ENCODE assay signal across 19 cellular contexts in the genomic region with DNA sequence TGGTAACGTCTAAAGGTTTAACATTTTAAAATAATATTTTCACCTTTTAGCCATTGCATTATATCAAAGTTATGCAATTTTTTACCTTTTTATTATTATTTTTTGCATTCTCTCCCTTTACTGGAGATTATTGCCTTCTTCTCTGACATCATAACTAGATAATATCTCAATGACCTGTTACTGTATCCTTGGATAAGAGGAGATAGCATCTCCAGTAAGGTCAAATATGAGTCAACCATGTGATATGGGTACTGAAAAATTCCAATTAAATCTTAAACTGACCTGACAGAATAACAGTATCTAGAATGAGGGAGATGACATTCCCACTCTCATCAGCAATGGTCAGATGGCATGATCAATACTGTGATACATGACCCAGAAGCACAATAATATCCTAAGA.
DNase-seq lines count a peak whose midpoint lies in the region; ATAC-seq, FAIRE-seq and TF ChIP-seq lines count a peak whose summit lies in the region.
"Had no signal": no experiment of that assay in that cellular context is flagged by ENCODE, and none has a peak within 500 bp of the region (broad histone marks: within the 10 kb centered on the region; RNA-seq: fewer than 3 reads in every experiment).

No MANE protein-coding gene starts in this region.

- no peak overlapping the region for H3K4me3 Mint-ChIP-seq in activated naive CD4-positive, alpha-beta T cell treated with anti-CD3 and anti-CD28 coated beads, Interleukin-2, amount 10 ng/mL, durations not matched to agents 7 days and 5 days
- H3K4me3 Mint-ChIP-seq: B cell; CD4-positive, CD25-positive, alpha-beta regulatory T cell; CD8-positive, alpha-beta T cell; GM23338; HFFc6 had no signal

- DNase-seq in EL: peak; percentile 2
- no peak for DNase-seq in H54 (ENCODE audit: insufficient read length, low spot score)
- no peak for DNase-seq in SK-N-SH
- DNase-seq in activated naive CD4-positive, alpha-beta T cell treated with anti-CD3 and anti-CD28 coated beads, Interleukin-2, amount 10 ng/mL, durations not matched to agents 7 days and 5 days: no peak
- DNase-seq in stimulated activated CD4-positive, alpha-beta T cell treated with anti-CD3 and anti-CD28 coated beads, Interleukin-1b, Interleukin-23, amount 100 ng/mL, for 48 hours: no peak
- DNase-seq: Caco-2; CD4-positive, CD25-positive, alpha-beta regulatory T cell; CD8-positive, alpha-beta T cell; DMS153; DND-41; HFFc6 had no signal

- no peaks in the 10 kb centered on the region for H3K36me3 Mint-ChIP-seq in activated naive CD4-positive, alpha-beta T cell treated with anti-CD3 and anti-CD28 coated beads, Interleukin-2, amount 10 ng/mL, durations not matched to agents 7 days and 5 days

- H3K4me1 ChIP-seq in SK-N-SH (ENCODE audit: control insufficient read depth in 1 of 2, insufficient read depth in 2 of 2, low read depth in 1 of 2, low read length in 1 of 2): no peaks in the 10 kb centered on the region; a peak in 1 of 4 replicates
- H3K4me1 ChIP-seq: BLaER1, Caco-2 had no signal

- peaks cover 3% of the 10 kb centered on the region for H3K4me1 Mint-ChIP-seq in activated naive CD4-positive, alpha-beta T cell treated with anti-CD3 and anti-CD28 coated beads, Interleukin-2, amount 10 ng/mL, durations not matched to agents 7 days and 5 days
- H3K4me1 Mint-ChIP-seq: B cell had no signal

- TF ChIP-seq RAD21 in SK-N-SH (IDR thresholded peaks at IDR 0.05; ENCODE audit: low read length): no peak

- H3K9me2 ChIP-seq in SK-N-SH: no peaks in the 10 kb centered on the region

- peaks cover 4% of the 10 kb centered on the region; the same call in 1 of the 2 replicates for H3K9me3 ChIP-seq in SK-N-SH
- H3K9me3 ChIP-seq: Caco-2, HAP-1 had no signal

- ATAC-seq in GM19467 (IDR thresholded peaks at IDR 0.05; ENCODE audit: unreplicated experiment) (no peak), HG03095 (IDR thresholded peaks at IDR 0.05; ENCODE audit: unreplicated experiment) (no peak)
- ATAC-seq: CD8-positive, alpha-beta T cell; GM23338 had no signal

- no peaks in the 10 kb centered on the region for H4K20me1 ChIP-seq in SK-N-SH (ENCODE audit: insufficient read depth)
- H4K20me1 ChIP-seq: BLaER1 had no signal

- no peak for TF ChIP-seq POLR2A in H54 (IDR thresholded peaks at IDR 0.05; ENCODE audit: low read depth, low read length)

- no peak for TF ChIP-seq CTCF in SK-N-SH (IDR thresholded peaks at IDR 0.05)

- POLR2A ChIA-PET in SK-N-SH (lab: Yijun Ruan, JAX): no interaction called here

- H2AFZ ChIP-seq in SK-N-SH (ENCODE audit: low read depth): no peak overlapping the region
- H2AFZ ChIP-seq: GM23338 had no signal

- peak; percentile 36 for FAIRE-seq in H54 (lab: Jason Lieb, UNC)
- FAIRE-seq: GM19239 had no signal

- no peaks in the 10 kb centered on the region for H3K27me3 Mint-ChIP-seq in activated naive CD4-positive, alpha-beta T cell treated with anti-CD3 and anti-CD28 coated beads, Interleukin-2, amount 10 ng/mL, durations not matched to agents 7 days and 5 days
- H3K27me3 Mint-ChIP-seq: B cell; CD4-positive, CD25-positive, alpha-beta regulatory T cell had no signal

- CTCF ChIA-PET in SK-N-SH (lab: Yijun Ruan, JAX): interaction anchor here (1.4 kb wide), 1 partner anchor 18 kb away, joined by 4 read pairs; no protein-coding TSS in a partner anchor
- CTCF ChIA-PET in activated naive CD4-positive, alpha-beta T cell treated with anti-CD3 and anti-CD28 coated beads, Interleukin-2, amount 10 ng/mL, durations not matched to agents 7 days and 5 days (lab: Charles Lee): no interaction called here

- no peaks in the 10 kb centered on the region for H3K27me3 ChIP-seq in SK-N-SH (ENCODE audit: insufficient read depth)
- H3K27me3 ChIP-seq: BLaER1 had no signal

- WGBS in SK-N-SH (ENCODE audit: low lambda C conversion rate): 93% methylated on average over 1 of the region's 1 CpG

- no peak overlapping the region for H3K4me3 ChIP-seq in SK-N-SH (ENCODE audit: low read depth in 2 of 2, low read length in 1 of 2)
- H3K4me3 ChIP-seq: BLaER1, GM23338, HAP-1 had no signal

- no peak overlapping the region for H3K9ac ChIP-seq in SK-N-SH
- H3K9ac ChIP-seq: BLaER1 had no signal

- no peaks in the 10 kb centered on the region for H3K36me3 ChIP-seq in SK-N-SH (replicated peaks in 1 of 2; ENCODE audit: control insufficient read depth in 1 of 2, insufficient read depth in 2 of 2, low read length in 1 of 2)
- H3K36me3 ChIP-seq: BLaER1, HAP-1 had no signal

- peaks cover 3% of the 10 kb centered on the region for H3K9me3 Mint-ChIP-seq in activated naive CD4-positive, alpha-beta T cell treated with anti-CD3 and anti-CD28 coated beads, Interleukin-2, amount 10 ng/mL, durations not matched to agents 7 days and 5 days
- H3K9me3 Mint-ChIP-seq: CD4-positive, CD25-positive, alpha-beta regulatory T cell had no signal

- H3K27ac Mint-ChIP-seq in activated naive CD4-positive, alpha-beta T cell treated with anti-CD3 and anti-CD28 coated beads, Interleukin-2, amount 10 ng/mL, durations not matched to agents 7 days and 5 days: no peak overlapping the region
- H3K27ac Mint-ChIP-seq: B cell; CD8-positive, alpha-beta T cell; GM23338; HFFc6 had no signal

- no peak overlapping the region for H3K4me2 ChIP-seq in SK-N-SH
- H3K4me2 ChIP-seq: BLaER1, GM23338 had no signal

- H3K79me2 ChIP-seq in SK-N-SH (ENCODE audit: insufficient read depth): no peaks in the 10 kb centered on the region

- H3F3A ChIP-seq in SK-N-SH (replicated peaks; ENCODE audit: insufficient read depth): no peaks in the 10 kb centered on the region

- no peak overlapping the region for H3K27ac ChIP-seq in SK-N-SH (ENCODE audit: low read depth in 2 of 2, low read length in 1 of 2)
- H3K27ac ChIP-seq: BLaER1, C4-2B had no signal

- TF ChIP-seq EP300 in SK-N-SH (IDR thresholded peaks at IDR 0.05; ENCODE audit: borderline replicate concordance in 1 of 2, low read depth in 1 of 2, low read length in 1 of 2): no peak

TF ChIP-seq in SK-N-SH, 30 proteins besides CTCF, POLR2A, EP300 and RAD21 (continues in another document):
- TF ChIP-seq SMC3 (IDR thresholded peaks at IDR 0.05; ENCODE audit: low read depth, low read length): no peak
- TF ChIP-seq JUND (IDR thresholded peaks at IDR 0.05): peak; percentile 41; the same call in 1 of the 2 replicates
- TF ChIP-seq NFIC (IDR thresholded peaks at IDR 0.05; ENCODE audit: borderline replicate concordance): no peak
- TF ChIP-seq, protein P1, sequence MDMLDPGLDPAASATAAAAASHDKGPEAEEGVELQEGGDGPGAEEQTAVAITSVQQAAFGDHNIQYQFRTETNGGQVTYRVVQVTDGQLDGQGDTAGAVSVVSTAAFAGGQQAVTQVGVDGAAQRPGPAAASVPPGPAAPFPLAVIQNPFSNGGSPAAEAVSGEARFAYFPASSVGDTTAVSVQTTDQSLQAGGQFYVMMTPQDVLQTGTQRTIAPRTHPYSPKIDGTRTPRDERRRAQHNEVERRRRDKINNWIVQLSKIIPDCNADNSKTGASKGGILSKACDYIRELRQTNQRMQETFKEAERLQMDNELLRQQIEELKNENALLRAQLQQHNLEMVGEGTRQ (IDR thresholded peaks at IDR 0.05; ENCODE audit: borderline replicate concordance, low read depth, low read length): no peak
- TF ChIP-seq, protein P2, sequence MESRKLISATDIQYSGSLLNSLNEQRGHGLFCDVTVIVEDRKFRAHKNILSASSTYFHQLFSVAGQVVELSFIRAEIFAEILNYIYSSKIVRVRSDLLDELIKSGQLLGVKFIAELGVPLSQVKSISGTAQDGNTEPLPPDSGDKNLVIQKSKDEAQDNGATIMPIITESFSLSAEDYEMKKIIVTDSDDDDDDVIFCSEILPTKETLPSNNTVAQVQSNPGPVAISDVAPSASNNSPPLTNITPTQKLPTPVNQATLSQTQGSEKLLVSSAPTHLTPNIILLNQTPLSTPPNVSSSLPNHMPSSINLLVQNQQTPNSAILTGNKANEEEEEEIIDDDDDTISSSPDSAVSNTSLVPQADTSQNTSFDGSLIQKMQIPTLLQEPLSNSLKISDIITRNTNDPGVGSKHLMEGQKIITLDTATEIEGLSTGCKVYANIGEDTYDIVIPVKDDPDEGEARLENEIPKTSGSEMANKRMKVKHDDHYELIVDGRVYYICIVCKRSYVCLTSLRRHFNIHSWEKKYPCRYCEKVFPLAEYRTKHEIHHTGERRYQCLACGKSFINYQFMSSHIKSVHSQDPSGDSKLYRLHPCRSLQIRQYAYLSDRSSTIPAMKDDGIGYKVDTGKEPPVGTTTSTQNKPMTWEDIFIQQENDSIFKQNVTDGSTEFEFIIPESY (IDR thresholded peaks at IDR 0.05; ENCODE audit: borderline replicate concordance, low read depth): no peak
- TF ChIP-seq, protein P3, sequence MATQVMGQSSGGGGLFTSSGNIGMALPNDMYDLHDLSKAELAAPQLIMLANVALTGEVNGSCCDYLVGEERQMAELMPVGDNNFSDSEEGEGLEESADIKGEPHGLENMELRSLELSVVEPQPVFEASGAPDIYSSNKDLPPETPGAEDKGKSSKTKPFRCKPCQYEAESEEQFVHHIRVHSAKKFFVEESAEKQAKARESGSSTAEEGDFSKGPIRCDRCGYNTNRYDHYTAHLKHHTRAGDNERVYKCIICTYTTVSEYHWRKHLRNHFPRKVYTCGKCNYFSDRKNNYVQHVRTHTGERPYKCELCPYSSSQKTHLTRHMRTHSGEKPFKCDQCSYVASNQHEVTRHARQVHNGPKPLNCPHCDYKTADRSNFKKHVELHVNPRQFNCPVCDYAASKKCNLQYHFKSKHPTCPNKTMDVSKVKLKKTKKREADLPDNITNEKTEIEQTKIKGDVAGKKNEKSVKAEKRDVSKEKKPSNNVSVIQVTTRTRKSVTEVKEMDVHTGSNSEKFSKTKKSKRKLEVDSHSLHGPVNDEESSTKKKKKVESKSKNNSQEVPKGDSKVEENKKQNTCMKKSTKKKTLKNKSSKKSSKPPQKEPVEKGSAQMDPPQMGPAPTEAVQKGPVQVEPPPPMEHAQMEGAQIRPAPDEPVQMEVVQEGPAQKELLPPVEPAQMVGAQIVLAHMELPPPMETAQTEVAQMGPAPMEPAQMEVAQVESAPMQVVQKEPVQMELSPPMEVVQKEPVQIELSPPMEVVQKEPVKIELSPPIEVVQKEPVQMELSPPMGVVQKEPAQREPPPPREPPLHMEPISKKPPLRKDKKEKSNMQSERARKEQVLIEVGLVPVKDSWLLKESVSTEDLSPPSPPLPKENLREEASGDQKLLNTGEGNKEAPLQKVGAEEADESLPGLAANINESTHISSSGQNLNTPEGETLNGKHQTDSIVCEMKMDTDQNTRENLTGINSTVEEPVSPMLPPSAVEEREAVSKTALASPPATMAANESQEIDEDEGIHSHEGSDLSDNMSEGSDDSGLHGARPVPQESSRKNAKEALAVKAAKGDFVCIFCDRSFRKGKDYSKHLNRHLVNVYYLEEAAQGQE (IDR thresholded peaks at IDR 0.05; ENCODE audit: low read depth, low read length): no peak
- no peak for TF ChIP-seq RCOR1 (IDR thresholded peaks at IDR 0.05; ENCODE audit: low read length)
- TF ChIP-seq TAF1 (IDR thresholded peaks at IDR 0.05; ENCODE audit: borderline replicate concordance, low read depth, low read length): no peak
- no peak for TF ChIP-seq SIN3A (IDR thresholded peaks at IDR 0.05; ENCODE audit: borderline replicate concordance, low read depth, low read length)
- TF ChIP-seq NRF1 (IDR thresholded peaks at IDR 0.05; ENCODE audit: low read depth, low read length): no peak
- TF ChIP-seq ELF1 (IDR thresholded peaks at IDR 0.05): no peak
- no peak for TF ChIP-seq GATA2 (CRISPR knock-in tag; IDR thresholded peaks at IDR 0.05)
